Comparison of ENCODE assay signal across 1 cellular context in genomic region chr6:32118782-32119628, GRCh38.
TF ChIP-seq lines count a peak whose summit lies in the region.

No MANE protein-coding gene starts in this region.

TF ChIP-seq in H1, 55 proteins besides CTCF, POLR2A, EP300 and RAD21:
- no peak for TF ChIP-seq CHD2 (IDR thresholded peaks at IDR 0.05; ENCODE audit: low read length)
- peak in 1 of 2 experiments; percentile 67; a peak in 1 of 4 replicates for TF ChIP-seq SIN3A (conservative IDR thresholded peaks at IDR 0.05 in 1 of 2, IDR thresholded peaks at IDR 0.05 in 1 of 2; ENCODE audit: low read depth in 1 of 2, low read length in 2 of 2)
TF ChIP-seq in H1: peak in this region for 1.
